In the genomic region with DNA sequence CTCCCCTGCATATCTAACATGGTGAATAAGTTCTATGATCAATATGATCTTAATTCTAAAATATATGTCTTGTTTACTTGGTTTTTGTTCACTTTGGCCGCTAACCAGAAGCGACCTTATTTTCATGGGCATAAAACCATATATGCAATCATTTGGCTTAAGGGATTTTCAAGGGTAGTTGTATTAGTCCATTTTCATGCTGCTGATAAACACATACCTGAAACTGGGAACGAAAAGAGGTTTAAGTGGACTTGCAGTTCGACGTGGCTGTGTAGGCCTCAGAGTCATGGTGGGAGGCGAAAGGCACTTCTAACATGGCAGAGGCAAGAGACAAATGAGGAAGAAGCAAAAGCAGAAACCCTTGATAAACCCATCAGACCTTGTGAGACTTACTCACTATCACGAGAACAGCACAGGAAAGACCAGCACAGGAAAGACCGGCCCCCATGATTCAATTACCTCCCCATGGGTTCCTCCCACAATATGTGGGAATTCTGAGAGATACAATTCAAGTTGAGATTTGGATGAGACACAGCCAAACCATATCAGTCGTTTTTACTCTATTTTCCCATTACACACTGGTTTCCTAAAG, we compare ENCODE assay signal across 17 cellular contexts.
A peak's percentile ranks its signal among the peaks of the same experiment; 100 is the strongest.
DNase-seq lines count a peak whose midpoint lies in the region; TF ChIP-seq lines count a peak whose summit lies in the region.
"Had no signal": no experiment of that assay in that cellular context is flagged by ENCODE, and none has a peak within 500 bp of the region (broad histone marks: within the 10 kb centered on the region; RNA-seq: fewer than 3 reads in every experiment).

No MANE protein-coding gene starts in this region.

- no peak overlapping the region for H3K9ac ChIP-seq in smooth muscle cell (ENCODE audit: low read depth)

- peaks cover 8% of the 10 kb centered on the region for H3K9me3 Mint-ChIP-seq in osteocyte (ENCODE audit: unreplicated experiment)
- H3K9me3 Mint-ChIP-seq: GM23338 had no signal

- H3K4me1 Mint-ChIP-seq in osteocyte (ENCODE audit: unreplicated experiment), result no peaks in the 10 kb centered on the region
- H3K4me1 Mint-ChIP-seq: B cell, GM23338 had no signal

- no peak for TF ChIP-seq CTCF in smooth muscle cell (IDR thresholded peaks at IDR 0.05; ENCODE audit: borderline replicate concordance, insufficient read depth, poor library complexity, severe bottlenecking)
- TF ChIP-seq CTCF in osteocyte (IDR thresholded peaks at IDR 0.05), result no peak

- H3K4me1 ChIP-seq in esophagus (ENCODE audit: control insufficient read depth in 2 of 2, insufficient read depth in 2 of 2, low read length in 1 of 2) (no peaks in the 10 kb centered on the region), smooth muscle cell (ENCODE audit: low read depth) (peaks cover 7% of the 10 kb centered on the region)
- H3K4me1 ChIP-seq: SJSA1 had no signal

- no peaks in the 10 kb centered on the region for H3F3A ChIP-seq in smooth muscle cell (ENCODE audit: low read depth)

- no peaks in the 10 kb centered on the region for H3K36me3 ChIP-seq in esophagus (ENCODE audit: control insufficient read depth in 2 of 2, insufficient read depth in 2 of 2, low read length in 1 of 2)
- no peaks in the 10 kb centered on the region for H3K36me3 ChIP-seq in smooth muscle cell (ENCODE audit: low read depth)
- H3K36me3 ChIP-seq: SJSA1 had no signal

- H3K4me3 ChIP-seq in esophagus (ENCODE audit: low read depth in 1 of 2, low read length in 2 of 2) (no peak overlapping the region), smooth muscle cell (no peak overlapping the region)
- H3K4me3 ChIP-seq: GM23338, SJSA1 had no signal

- H3K4me3 Mint-ChIP-seq in osteocyte (ENCODE audit: unreplicated experiment), result no peak overlapping the region
- H3K4me3 Mint-ChIP-seq: B cell; CD4-positive, CD25-positive, alpha-beta regulatory T cell; GM23338 had no signal

- H3K4me2 ChIP-seq in smooth muscle cell, result no peak overlapping the region
- H3K4me2 ChIP-seq: GM23338 had no signal

- H3K27ac ChIP-seq in esophagus (ENCODE audit: low read depth in 2 of 2, low read length in 1 of 2), result peak overlapping the region; percentile 82 to 92
- peak overlapping the region; percentile 53 for H3K27ac ChIP-seq in smooth muscle cell (ENCODE audit: low read depth)
- H3K27ac ChIP-seq: SJSA1 had no signal

- peaks cover 19% of the 10 kb centered on the region for H3K27me3 Mint-ChIP-seq in osteocyte (ENCODE audit: unreplicated experiment)
- H3K27me3 Mint-ChIP-seq: CD4-positive, CD25-positive, alpha-beta regulatory T cell had no signal

- 84% methylated on average over 9 of the region's 9 CpGs for WGBS in esophagus, 2 donors
- 87% methylated on average over 9 of the region's 9 CpGs for WGBS in smooth muscle cell (ENCODE audit: low lambda C conversion rate)

- H3K79me2 ChIP-seq in smooth muscle cell (ENCODE audit: low read depth), result no peaks in the 10 kb centered on the region

- H3K27me3 ChIP-seq in esophagus (ENCODE audit: control insufficient read depth in 1 of 2, insufficient read depth in 2 of 2, low read length in 2 of 2) (no peaks in the 10 kb centered on the region), smooth muscle cell (ENCODE audit: low read depth) (no peaks in the 10 kb centered on the region)
- H3K27me3 ChIP-seq: SJSA1 had no signal

- H4K20me1 ChIP-seq in smooth muscle cell (ENCODE audit: low read depth), result no peaks in the 10 kb centered on the region

- in situ Hi-C loops in SK-MEL-5 (cut with HindIII; ENCODE audit: low pct_unique_long_range_greater_than_20kb, low sequenced_read_pairs), result no loop called here

- no peaks in the 10 kb centered on the region for H3K36me3 Mint-ChIP-seq in osteocyte (ENCODE audit: unreplicated experiment)
- H3K36me3 Mint-ChIP-seq: CD4-positive, CD25-positive, alpha-beta regulatory T cell had no signal

- DNase-seq in HT1080 (ENCODE audit: low read depth) (peak; percentile 21), SK-MEL-5 (ENCODE audit: low read depth, low spot score) (peak; percentile 74), smooth muscle cell (lab: John Stamatoyannopoulos, UW; ENCODE audit: unreplicated experiment) (no peak), osteocyte (ENCODE audit: extremely low spot score, unreplicated experiment) (no peak), globus pallidus (ENCODE audit: low spot score) (no peak), GOT3 (lab: John Stamatoyannopoulos, UW) (no peak)
- DNase-seq: CD4-positive, CD25-positive, alpha-beta regulatory T cell; GF-D8; NCI-H187; NCI-H2107; NCI-H2227 treated with DMSO at 0.1 percent for 48 hours; NCI-H524; NCI-H82 had no signal

- no peak overlapping the region for H3K27ac Mint-ChIP-seq in osteocyte (ENCODE audit: unreplicated experiment)
- H3K27ac Mint-ChIP-seq: B cell, GM23338 had no signal

- no peak overlapping the region for H2AFZ ChIP-seq in smooth muscle cell (ENCODE audit: low read depth)
- H2AFZ ChIP-seq: GM23338 had no signal

- H3K9me3 ChIP-seq in esophagus (ENCODE audit: control insufficient read depth in 2 of 2, insufficient read depth in 1 of 2, low read depth in 1 of 2, low read length in 1 of 2), result peaks cover 0 to 2% of the 10 kb centered on the region in 2 donors
- H3K9me3 ChIP-seq in smooth muscle cell (replicated peaks; ENCODE audit: low read depth), result no peaks in the 10 kb centered on the region
- H3K9me3 ChIP-seq: SJSA1 had no signal

Comparison
In these comparisons a context has a peak if more than half of its experiments do, and no peak if none do; other contexts are left out.
1. DNase-seq: peak in HT1080 (single experiment) and SK-MEL-5 (single experiment); none in smooth muscle cell (single experiment), osteocyte (single experiment), globus pallidus (single experiment) and GOT3 (single experiment).